Comparison of ENCODE assay signal across 29 cellular contexts in genomic region chr2:39546409-39546808, GRCh38.
"Had no signal": no experiment of that assay in that cellular context is flagged by ENCODE, and none has a peak within 500 bp of the region (broad histone marks: within the 10 kb centered on the region; RNA-seq: fewer than 3 reads in every experiment).

No MANE protein-coding gene starts in this region.

- ATAC-seq: activated CD8-positive, alpha-beta T cell treated with anti-CD3 and anti-CD28 coated beads for 36 hours; activated T-cell treated with anti-CD3 and anti-CD28 coated beads, Interleukin-2, amount 50 U/mL, for 4 hours; activated T-helper 17 cell treated with anti-CD3 and anti-CD28 coated beads, Interleukin-2, amount 50 U/mL, for 72 hours; effector memory CD8-positive, alpha-beta T cell; gastroesophageal sphincter; heart right ventricle; T-helper 17 cell; WTC11 had no signal

- H3K4me1 Mint-ChIP-seq: activated T-helper 17 cell treated with anti-CD3 and anti-CD28 coated beads, Interleukin-2, amount 50 U/mL, for 72 hours; central memory CD8-positive, alpha-beta T cell; T-helper 17 cell had no signal

- H3K36me3 ChIP-seq: brain microvascular endothelial cell, esophagus squamous epithelium, gastroesophageal sphincter, heart right ventricle had no signal

- H3K4me3 Mint-ChIP-seq: activated CD8-positive, alpha-beta T cell treated with anti-CD3 and anti-CD28 coated beads for 36 hours; activated naive CD8-positive, alpha-beta T cell; activated T-cell treated with anti-CD3 and anti-CD28 coated beads, Interleukin-2, amount 50 U/mL, for 4 hours; activated T-helper 17 cell treated with anti-CD3 and anti-CD28 coated beads, Interleukin-2, amount 50 U/mL, for 72 hours; central memory CD8-positive, alpha-beta T cell; dendritic cell treated with granulocyte-macrophage colony-stimulating factor and Interleukin-4, amounts not matched to agents 40 ng/mL and 50 ng/mL, for 4 days; effector memory CD8-positive, alpha-beta T cell; T-helper 17 cell; T-helper 2 cell treated with Interferon-gamma antibody and Interleukin-4, amounts not matched to agents 5 μg/mL and 100 μg/mL, for 36 hours; WTC11 had no signal

- H3K9me3 Mint-ChIP-seq: activated CD8-positive, alpha-beta T cell treated with anti-CD3 and anti-CD28 coated beads for 36 hours; activated T-cell treated with anti-CD3 and anti-CD28 coated beads, Interleukin-2, amount 50 U/mL, for 4 hours; activated T-helper 17 cell treated with anti-CD3 and anti-CD28 coated beads, Interleukin-2, amount 50 U/mL, for 72 hours; central memory CD8-positive, alpha-beta T cell; dendritic cell treated with granulocyte-macrophage colony-stimulating factor and Interleukin-4, amounts not matched to agents 40 ng/mL and 50 ng/mL, for 4 days; effector memory CD8-positive, alpha-beta T cell; T-helper 2 cell treated with Interferon-gamma antibody and Interleukin-4, amounts not matched to agents 5 μg/mL and 100 μg/mL, for 36 hours had no signal

- H3K4me1 ChIP-seq: esophagus squamous epithelium, gastroesophageal sphincter had no signal

- H3K27ac Mint-ChIP-seq: activated CD8-positive, alpha-beta T cell treated with anti-CD3 and anti-CD28 coated beads for 36 hours; activated naive CD8-positive, alpha-beta T cell; activated T-helper 17 cell treated with anti-CD3 and anti-CD28 coated beads, Interleukin-2, amount 50 U/mL, for 72 hours; dendritic cell treated with granulocyte-macrophage colony-stimulating factor and Interleukin-4, amounts not matched to agents 40 ng/mL and 50 ng/mL, for 4 days; effector memory CD8-positive, alpha-beta T cell; T-helper 17 cell; T-helper 2 cell treated with Interferon-gamma antibody and Interleukin-4, amounts not matched to agents 5 μg/mL and 100 μg/mL, for 36 hours; WTC11 had no signal

- H3K27me3 ChIP-seq: brain microvascular endothelial cell, dorsolateral prefrontal cortex, esophagus squamous epithelium, gastroesophageal sphincter, heart right ventricle had no signal

- DNase-seq: activated CD4-positive, alpha-beta T cell treated with anti-CD3 and anti-CD28 coated beads for 48 hours; activated CD4-positive, alpha-beta T cell treated with anti-CD3 and anti-CD28 coated beads, Interleukin-2, amount 50 U/mL, for 1 hour; activated CD4-positive, alpha-beta T cell treated with anti-CD3 and anti-CD28 coated beads, Interleukin-2, amount 50 U/mL, for 48 hours; activated CD8-positive, alpha-beta memory T cell treated with anti-CD3 and anti-CD28 coated beads for 24 hours; activated CD8-positive, alpha-beta T cell treated with anti-CD3 and anti-CD28 coated beads for 36 hours; activated effector memory CD4-positive, alpha-beta T cell treated with Interleukin-2 at 50 U/mL for 16 hours; activated gamma-delta T cell treated with Interleukin-2 at 50 U/mL for 16 hours; activated naive CD4-positive, alpha-beta T cell treated with anti-CD3 and anti-CD28 coated beads, Interleukin-2, amount 50 U/mL, for 16 hours; activated naive CD4-positive, alpha-beta T cell treated with Interleukin-2 at 50 U/mL for 16 hours; activated T-cell treated with anti-CD3 and anti-CD28 coated beads, Interleukin-2, amount 50 U/mL, for 4 hours; amniotic stem cell; anterior cingulate cortex; brain microvascular endothelial cell; dorsolateral prefrontal cortex; effector memory CD8-positive, alpha-beta T cell; esophagus squamous epithelium; foreskin melanocyte; heart right ventricle; T-helper 1 cell; T-helper 17 cell; T1000 had no signal

- H3K9me3 ChIP-seq: esophagus squamous epithelium had no signal

- H3K36me3 Mint-ChIP-seq: activated naive CD8-positive, alpha-beta T cell; WTC11 had no signal

- H3K4me3 ChIP-seq: coronary artery, dorsolateral prefrontal cortex, esophagus squamous epithelium, gastroesophageal sphincter, heart right ventricle had no signal

- H3K27ac ChIP-seq: coronary artery, dorsolateral prefrontal cortex, esophagus squamous epithelium, gastroesophageal sphincter, heart right ventricle had no signal
